ENCODE assay signal across 8 cellular contexts in genomic region chr16:70113982-70114826, GRCh38. TPM values are rescaled to one million over a fixed set of nuclear protein-coding genes. Genes with fewer than 3 reads are reported as not detected.
A peak's percentile ranks its signal among the peaks of the same experiment; 100 is the strongest.
DNase-seq lines count a peak whose midpoint lies in the region; ATAC-seq and TF ChIP-seq lines count a peak whose summit lies in the region.
"Not testable (repeated sequence)": the region's sequence is repeated elsewhere in the genome, so short reads cannot be mapped to it uniquely, and the experiment has no call there.

PDPR (plus strand) TSS chr16:70114332; CDS start chr16:70120493, 6,161 bp downstream.

- H3K4me3 ChIP-seq in ascending aorta (peak within 1 kb of the TSS; percentile 77 to 90), right cardiac atrium (ENCODE audit: low read length) (peak within 1 kb of the TSS; percentile 48), psoas muscle (peak within 1 kb of the TSS; percentile 77)

- not testable (repeated sequence) for TF ChIP-seq POLR2A in GM18505 (IDR thresholded peaks at IDR 0.05; ENCODE audit: borderline replicate concordance, extremely low read depth, insufficient read depth, insufficient read length)

- not testable (repeated sequence) for TF ChIP-seq CTCF in ascending aorta (IDR thresholded peaks at IDR 0.05); psoas muscle (IDR thresholded peaks at IDR 0.05)

- not testable (repeated sequence) for H3K27me3 ChIP-seq in ascending aorta; right cardiac atrium (ENCODE audit: control insufficient read depth, insufficient read depth); psoas muscle (ENCODE audit: insufficient read depth in 3 of 3, low read length in 2 of 3)

- ATAC-seq in GM18505 (IDR thresholded peaks at IDR 0.05; ENCODE audit: unreplicated experiment) (peak; percentile 90), HG02970 (IDR thresholded peaks at IDR 0.05; ENCODE audit: low FRiP score, unreplicated experiment) (peak; percentile 94), right cardiac atrium (peak; percentile 99), psoas muscle (peak; percentile 98 to 99 (median 99))

- not testable (repeated sequence) for H3K9me3 ChIP-seq in ascending aorta; right cardiac atrium (ENCODE audit: control insufficient read depth, low read length); psoas muscle

- intact Hi-C loops in T-helper 2 cell treated with Interferon-gamma antibody and Interleukin-4, amounts not matched to agents 100 ng/mL and 5 ng/mL, for 36 hours (cut with micrococcal nuclease), result loop anchor here (10.0 kb wide), 1 partner anchor 181 kb away; the partner anchor contains the start of gene DDX19B
- intact Hi-C loops in ascending aorta (cut with DNase I); right cardiac atrium (cut with DNase I); psoas muscle (cut with DNase I): not testable (repeated sequence)

- under 1% methylated on average over 82 of the region's 88 CpGs for WGBS in right cardiac atrium
- WGBS in psoas muscle, 3 donors, result 0 to 1% (median 0%) methylated on average over 39 to 83 of the region's 88 CpGs

- H3K27ac ChIP-seq in ascending aorta (peak within 1 kb of the TSS; percentile 77 to 85), right cardiac atrium (ENCODE audit: low read length) (peak within 1 kb of the TSS; percentile 98), psoas muscle (peak within 1 kb of the TSS; percentile 77)

- DNase-seq in NCI-H187 treated with DMSO at 0.1 percent for 48 hours (lab: John Stamatoyannopoulos, UW), result peak; percentile 10
- DNase-seq in ascending aorta (ENCODE audit: low spot score in 2 of 2), result peak; percentile 83 to 97
- DNase-seq in right cardiac atrium, result peak; percentile 96 to 99 (median 99)
- peak; percentile 97 to 98 for DNase-seq in psoas muscle
- peak; percentile 92 for DNase-seq in ureter (ENCODE audit: low spot score)

- not testable (repeated sequence) for H3K36me3 ChIP-seq in ascending aorta; psoas muscle (ENCODE audit: insufficient read depth in 1 of 2, low read depth in 1 of 2)

- H3K4me1 ChIP-seq in ascending aorta; right cardiac atrium (ENCODE audit: control insufficient read depth, insufficient read depth, low read length); psoas muscle: not testable (repeated sequence)

RNA-seq across cellular contexts. Expression of gene PDPR, which starts in this region (rescaled TPM):
- 39.0 and 39.4 TPM in 2 replicates for total RNA-seq in T-helper 2 cell treated with Interferon-gamma antibody and Interleukin-4, amounts not matched to agents 100 ng/mL and 5 ng/mL, for 36 hours
- total RNA-seq in ascending aorta (17.3 TPM), right cardiac atrium (10 to 100 TPM; 20.2 to 36.3 (median 26.4) TPM), psoas muscle (10 to 100 TPM; 18.8 to 53.6 (median 20.5) TPM), ureter (47.4 TPM)
- polyA plus RNA-seq in right cardiac atrium (8.4 TPM), psoas muscle (10 to 100 TPM in 1 of 3 donors, 1 to 10 TPM in 2; 6.9 to 13.7 (median 9.3) TPM)

Comparison
In these comparisons a context has a peak if more than half of its experiments do, and no peak if none do; other contexts are left out.
1. Peak in every context shown above with its lines: DNase-seq, ATAC-seq, H3K4me3 ChIP-seq and H3K27ac ChIP-seq.
2. DNase-seq: peak in every context shown above with its lines; median percentile 99 in right cardiac atrium; 98 in psoas muscle; 92 in ureter; 90 in ascending aorta; 10 in NCI-H187 treated with DMSO at 0.1 percent for 48 hours.